Comparison of ENCODE assay signal across 2 cellular contexts in the genomic region with DNA sequence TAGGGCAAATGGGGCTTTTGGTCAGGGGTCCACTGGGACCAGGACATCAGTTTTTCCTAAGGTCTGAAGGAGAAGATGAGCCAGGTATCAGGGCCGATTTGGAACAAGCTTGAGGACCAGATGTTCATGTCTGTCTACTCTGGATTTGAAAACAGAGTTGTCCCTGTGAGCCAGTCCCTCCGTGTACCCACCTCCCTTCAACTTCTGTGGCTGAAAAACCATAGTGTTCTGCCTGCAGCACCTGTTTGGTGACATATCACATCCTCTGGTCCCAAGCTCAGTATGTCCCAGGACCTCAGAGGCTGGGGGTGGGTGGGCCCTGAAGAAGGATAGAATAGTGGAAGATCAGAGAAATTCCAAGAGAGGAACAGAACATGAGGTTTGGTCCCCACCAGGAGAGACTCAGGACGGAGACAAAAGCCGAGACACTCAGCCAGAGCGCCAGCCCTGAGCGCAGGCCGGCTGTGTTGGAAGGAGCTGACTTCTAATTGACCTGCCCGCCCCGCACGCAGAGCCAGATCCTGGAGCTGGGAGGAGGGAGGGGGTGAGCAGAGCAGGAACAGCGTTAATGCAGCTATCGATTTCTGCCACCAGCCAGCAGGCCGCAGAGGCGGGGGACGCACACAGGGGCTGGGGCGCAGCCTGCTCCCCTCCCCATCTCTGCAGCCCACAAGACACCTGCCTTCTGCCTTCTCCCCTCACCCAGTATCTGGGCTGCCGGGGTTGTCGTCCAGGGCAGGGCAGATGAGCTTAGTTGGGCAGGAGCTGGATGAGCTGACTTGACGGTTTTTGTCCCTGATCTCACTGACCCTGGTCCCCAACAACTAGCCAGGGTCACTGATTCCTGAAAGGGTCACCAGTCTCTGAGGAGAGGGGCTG.
TF ChIP-seq lines count a peak whose summit lies in the region.

No MANE protein-coding gene starts in this region.

TF ChIP-seq in HEK293T, 16 proteins besides CTCF, POLR2A, EP300 and RAD21 (continued from another document):
- TF ChIP-seq LEF1 (IDR thresholded peaks at IDR 0.05; ENCODE audit: borderline replicate concordance) (no peak), ELF4 (IDR thresholded peaks at IDR 0.05) (no peak), ZNF384 (IDR thresholded peaks at IDR 0.05) (no peak), L3MBTL2 (conservative IDR thresholded peaks at IDR 0.05) (no peak), TARDBP (IDR thresholded peaks at IDR 0.05) (no peak), SUZ12 (IDR thresholded peaks at IDR 0.05) (no peak), FOXM1 (IDR thresholded peaks at IDR 0.05; ENCODE audit: borderline replicate concordance) (no peak), SP1 (IDR thresholded peaks at IDR 0.05) (no peak)
- TF ChIP-seq, protein P1, sequence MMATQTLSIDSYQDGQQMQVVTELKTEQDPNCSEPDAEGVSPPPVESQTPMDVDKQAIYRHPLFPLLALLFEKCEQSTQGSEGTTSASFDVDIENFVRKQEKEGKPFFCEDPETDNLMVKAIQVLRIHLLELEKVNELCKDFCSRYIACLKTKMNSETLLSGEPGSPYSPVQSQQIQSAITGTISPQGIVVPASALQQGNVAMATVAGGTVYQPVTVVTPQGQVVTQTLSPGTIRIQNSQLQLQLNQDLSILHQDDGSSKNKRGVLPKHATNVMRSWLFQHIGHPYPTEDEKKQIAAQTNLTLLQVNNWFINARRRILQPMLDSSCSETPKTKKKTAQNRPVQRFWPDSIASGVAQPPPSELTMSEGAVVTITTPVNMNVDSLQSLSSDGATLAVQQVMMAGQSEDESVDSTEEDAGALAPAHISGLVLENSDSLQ (IDR thresholded peaks at IDR 0.05), result no peak

TF ChIP-seq in HepG2, 621 proteins besides CTCF, POLR2A, EP300 and RAD21:
- TF ChIP-seq MAFK (conservative IDR thresholded peaks at IDR 0.05 in 1 of 2, IDR thresholded peaks at IDR 0.05 in 1 of 2; ENCODE audit: low read length in 2 of 2) (peak; percentile 79), AGO2 (optimal IDR thresholded peaks at IDR 0.05; ENCODE audit: low read depth, low read length) (peak; percentile 32), MAFF (IDR thresholded peaks at IDR 0.05; ENCODE audit: low read depth, low read length) (peak; percentile 70), ZNF883 (CRISPR knock-in tag; IDR thresholded peaks at IDR 0.05; ENCODE audit: not compliant biosample characterization) (no peak), NR2C2 (CRISPR knock-in tag; IDR thresholded peaks at IDR 0.05; ENCODE audit: borderline replicate concordance) (no peak), ESRRA (CRISPR knock-in tag; IDR thresholded peaks at IDR 0.05; ENCODE audit: low read depth) (no peak), ZNF343 (CRISPR knock-in tag; IDR thresholded peaks at IDR 0.05) (no peak), SAP130 (CRISPR knock-in tag; IDR thresholded peaks at IDR 0.05; ENCODE audit: low read depth) (no peak), YY1 (IDR thresholded peaks at IDR 0.05; ENCODE audit: insufficient read depth, insufficient replicate concordance, low read depth, low read length) (no peak), ZNF460 (CRISPR knock-in tag; IDR thresholded peaks at IDR 0.05; ENCODE audit: borderline replicate concordance) (no peak)
- TF ChIP-seq, protein P2, sequence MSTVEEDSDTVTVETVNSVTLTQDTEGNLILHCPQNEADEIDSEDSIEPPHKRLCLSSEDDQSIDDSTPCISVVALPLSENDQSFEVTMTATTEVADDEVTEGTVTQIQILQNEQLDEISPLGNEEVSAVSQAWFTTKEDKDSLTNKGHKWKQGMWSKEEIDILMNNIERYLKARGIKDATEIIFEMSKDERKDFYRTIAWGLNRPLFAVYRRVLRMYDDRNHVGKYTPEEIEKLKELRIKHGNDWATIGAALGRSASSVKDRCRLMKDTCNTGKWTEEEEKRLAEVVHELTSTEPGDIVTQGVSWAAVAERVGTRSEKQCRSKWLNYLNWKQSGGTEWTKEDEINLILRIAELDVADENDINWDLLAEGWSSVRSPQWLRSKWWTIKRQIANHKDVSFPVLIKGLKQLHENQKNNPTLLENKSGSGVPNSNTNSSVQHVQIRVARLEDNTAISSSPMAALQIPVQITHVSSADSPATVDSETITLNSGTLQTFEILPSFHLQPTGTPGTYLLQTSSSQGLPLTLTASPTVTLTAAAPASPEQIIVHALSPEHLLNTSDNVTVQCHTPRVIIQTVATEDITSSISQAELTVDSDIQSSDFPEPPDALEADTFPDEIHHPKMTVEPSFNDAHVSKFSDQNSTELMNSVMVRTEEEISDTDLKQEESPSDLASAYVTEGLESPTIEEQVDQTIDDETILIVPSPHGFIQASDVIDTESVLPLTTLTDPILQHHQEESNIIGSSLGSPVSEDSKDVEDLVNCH (CRISPR knock-in tag; IDR thresholded peaks at IDR 0.05), result no peak
- TF ChIP-seq, protein P3, sequence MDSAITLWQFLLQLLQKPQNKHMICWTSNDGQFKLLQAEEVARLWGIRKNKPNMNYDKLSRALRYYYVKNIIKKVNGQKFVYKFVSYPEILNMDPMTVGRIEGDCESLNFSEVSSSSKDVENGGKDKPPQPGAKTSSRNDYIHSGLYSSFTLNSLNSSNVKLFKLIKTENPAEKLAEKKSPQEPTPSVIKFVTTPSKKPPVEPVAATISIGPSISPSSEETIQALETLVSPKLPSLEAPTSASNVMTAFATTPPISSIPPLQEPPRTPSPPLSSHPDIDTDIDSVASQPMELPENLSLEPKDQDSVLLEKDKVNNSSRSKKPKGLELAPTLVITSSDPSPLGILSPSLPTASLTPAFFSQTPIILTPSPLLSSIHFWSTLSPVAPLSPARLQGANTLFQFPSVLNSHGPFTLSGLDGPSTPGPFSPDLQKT (CRISPR knock-in tag; IDR thresholded peaks at IDR 0.05; ENCODE audit: borderline replicate concordance), result no peak
